ENCODE assay signal across 8 cellular contexts in genomic region chr13:94674609-94675348, GRCh38. TPM values are rescaled to one million over a fixed set of nuclear protein-coding genes. Genes with fewer than 3 reads are reported as not detected.
A peak's percentile ranks its signal among the peaks of the same experiment; 100 is the strongest.
DNase-seq lines count a peak whose midpoint lies in the region; ATAC-seq, FAIRE-seq and TF ChIP-seq lines count a peak whose summit lies in the region.

No MANE protein-coding gene starts in this region.

- TF ChIP-seq POLR2A in adrenal gland (IDR thresholded peaks at IDR 0.05) = no peak

- WGBS in adrenal gland, 4 donors = 23 to 26% (median 25%) methylated on average over 5 of the region's 5 CpGs

- H3K27ac ChIP-seq in RWPE2 (ENCODE audit: poor library complexity, severe bottlenecking) (no peak overlapping the region), adrenal gland (no peak overlapping the region)

- TF ChIP-seq EP300 in Ishikawa (IDR thresholded peaks at IDR 0.05; ENCODE audit: borderline replicate concordance) = no peak

- no peaks in the 10 kb centered on the region for H3K9me3 ChIP-seq in RWPE2 (ENCODE audit: severe bottlenecking)
- H3K9me3 ChIP-seq in adrenal gland (replicated peaks in 1 of 3) = no peaks in the 10 kb centered on the region

- H3K27me3 ChIP-seq in RWPE2 (ENCODE audit: insufficient read depth, poor library complexity, severe bottlenecking) (peaks cover 3% of the 10 kb centered on the region), adrenal gland (peaks cover 9% of the 10 kb centered on the region)

- peak; percentile 69 for TF ChIP-seq RAD21 in Ishikawa (IDR thresholded peaks at IDR 0.05; ENCODE audit: low read depth)

- peak; percentile 71 for FAIRE-seq in islet of Langerhans (lab: Jason Lieb, UNC)

- TF ChIP-seq CTCF in RWPE2 (IDR thresholded peaks at IDR 0.05; ENCODE audit: poor library complexity, severe bottlenecking) (peak; percentile 84), adrenal gland (IDR thresholded peaks at IDR 0.05) (peak; percentile 17 to 71 (median 56))

- no peaks in the 10 kb centered on the region for H3K4me1 ChIP-seq in RWPE2 (ENCODE audit: insufficient read depth, poor library complexity, severe bottlenecking)
- no peaks in the 10 kb centered on the region for H3K4me1 ChIP-seq in adrenal gland (replicated peaks in 1 of 2)

- DNase-seq in CMK (ENCODE audit: low read depth) = peak; percentile 29
- DNase-seq in RWPE2 (ENCODE audit: low spot score) = no peak
- peak; percentile 23 to 70 (median 55) for DNase-seq in adrenal gland
- peak; percentile 32 to 44 (median 32) for DNase-seq in stimulated activated CD4-positive, alpha-beta T cell treated with anti-CD3 and anti-CD28 coated beads, TNF-alpha, amount 100 ng/mL, for 24 hours (ENCODE audit: low read depth in 3 of 3)
- no peak for DNase-seq in DMS114 treated with DMSO at 0.1 percent for 48 hours (lab: John Stamatoyannopoulos, UW; ENCODE audit: unreplicated experiment)

- H3K4me3 ChIP-seq in RWPE2 (ENCODE audit: severe bottlenecking) = no peak overlapping the region
- no peak overlapping the region for H3K4me3 ChIP-seq in adrenal gland

- H3K36me3 ChIP-seq in RWPE2 (ENCODE audit: low read depth) (no peaks in the 10 kb centered on the region), adrenal gland (replicated peaks in 1 of 2) (no peaks in the 10 kb centered on the region)

- intact Hi-C loops in adrenal gland (cut with DNase I) = no loop called here

- peak; percentile 46 for ATAC-seq in GM19324 (IDR thresholded peaks at IDR 0.05; ENCODE audit: low FRiP score, unreplicated experiment)
- no peak for ATAC-seq in RWPE2 (ENCODE audit: low read depth)

TF ChIP-seq in Ishikawa, 13 proteins besides CTCF, POLR2A, EP300 and RAD21:
- TF ChIP-seq NFIC (IDR thresholded peaks at IDR 0.05) = no peak
- no peak for TF ChIP-seq ZBTB7A (IDR thresholded peaks at IDR 0.05; ENCODE audit: low read depth)
- no peak for TF ChIP-seq TAF1 (IDR thresholded peaks at IDR 0.05; ENCODE audit: low read depth)
- no peak for TF ChIP-seq YY1 (IDR thresholded peaks at IDR 0.05; ENCODE audit: low read depth)
- TF ChIP-seq, protein P1, sequence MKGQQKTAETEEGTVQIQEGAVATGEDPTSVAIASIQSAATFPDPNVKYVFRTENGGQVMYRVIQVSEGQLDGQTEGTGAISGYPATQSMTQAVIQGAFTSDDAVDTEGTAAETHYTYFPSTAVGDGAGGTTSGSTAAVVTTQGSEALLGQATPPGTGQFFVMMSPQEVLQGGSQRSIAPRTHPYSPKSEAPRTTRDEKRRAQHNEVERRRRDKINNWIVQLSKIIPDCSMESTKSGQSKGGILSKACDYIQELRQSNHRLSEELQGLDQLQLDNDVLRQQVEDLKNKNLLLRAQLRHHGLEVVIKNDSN (IDR thresholded peaks at IDR 0.05) = no peak
- no peak for TF ChIP-seq MAX (IDR thresholded peaks at IDR 0.05)
- no peak for TF ChIP-seq TCF12 (IDR thresholded peaks at IDR 0.05; ENCODE audit: low read depth)
- TF ChIP-seq, protein P2, sequence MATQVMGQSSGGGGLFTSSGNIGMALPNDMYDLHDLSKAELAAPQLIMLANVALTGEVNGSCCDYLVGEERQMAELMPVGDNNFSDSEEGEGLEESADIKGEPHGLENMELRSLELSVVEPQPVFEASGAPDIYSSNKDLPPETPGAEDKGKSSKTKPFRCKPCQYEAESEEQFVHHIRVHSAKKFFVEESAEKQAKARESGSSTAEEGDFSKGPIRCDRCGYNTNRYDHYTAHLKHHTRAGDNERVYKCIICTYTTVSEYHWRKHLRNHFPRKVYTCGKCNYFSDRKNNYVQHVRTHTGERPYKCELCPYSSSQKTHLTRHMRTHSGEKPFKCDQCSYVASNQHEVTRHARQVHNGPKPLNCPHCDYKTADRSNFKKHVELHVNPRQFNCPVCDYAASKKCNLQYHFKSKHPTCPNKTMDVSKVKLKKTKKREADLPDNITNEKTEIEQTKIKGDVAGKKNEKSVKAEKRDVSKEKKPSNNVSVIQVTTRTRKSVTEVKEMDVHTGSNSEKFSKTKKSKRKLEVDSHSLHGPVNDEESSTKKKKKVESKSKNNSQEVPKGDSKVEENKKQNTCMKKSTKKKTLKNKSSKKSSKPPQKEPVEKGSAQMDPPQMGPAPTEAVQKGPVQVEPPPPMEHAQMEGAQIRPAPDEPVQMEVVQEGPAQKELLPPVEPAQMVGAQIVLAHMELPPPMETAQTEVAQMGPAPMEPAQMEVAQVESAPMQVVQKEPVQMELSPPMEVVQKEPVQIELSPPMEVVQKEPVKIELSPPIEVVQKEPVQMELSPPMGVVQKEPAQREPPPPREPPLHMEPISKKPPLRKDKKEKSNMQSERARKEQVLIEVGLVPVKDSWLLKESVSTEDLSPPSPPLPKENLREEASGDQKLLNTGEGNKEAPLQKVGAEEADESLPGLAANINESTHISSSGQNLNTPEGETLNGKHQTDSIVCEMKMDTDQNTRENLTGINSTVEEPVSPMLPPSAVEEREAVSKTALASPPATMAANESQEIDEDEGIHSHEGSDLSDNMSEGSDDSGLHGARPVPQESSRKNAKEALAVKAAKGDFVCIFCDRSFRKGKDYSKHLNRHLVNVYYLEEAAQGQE (IDR thresholded peaks at IDR 0.05; ENCODE audit: low read depth) = no peak
- TF ChIP-seq CEBPB (IDR thresholded peaks at IDR 0.05) = no peak
- no peak for TF ChIP-seq CREB1 (IDR thresholded peaks at IDR 0.05; ENCODE audit: low read depth)
TF ChIP-seq in Ishikawa: peak in this region for 0.

RNA-seq across cellular contexts. Expression of gene SOX21, which starts 37.6 kb away (rescaled TPM):
- total RNA-seq in adrenal gland = not detected
- not detected for polyA plus RNA-seq in adrenal gland

Comparison
In these comparisons a context has a peak if more than half of its experiments do, and no peak if none do; other contexts are left out.
1. DNase-seq: peak in CMK (single experiment), adrenal gland (7 of 7) and stimulated activated CD4-positive, alpha-beta T cell treated with anti-CD3 and anti-CD28 coated beads, TNF-alpha, amount 100 ng/mL, for 24 hours (3 of 3); none in RWPE2 (single experiment) and DMS114 treated with DMSO at 0.1 percent for 48 hours (single experiment).